8 cellular contexts compared by ENCODE assay signal in genomic region chr16:30091474-30092372, GRCh38. TPM values are rescaled to one million over a fixed set of nuclear protein-coding genes. Genes with fewer than 3 reads are reported as not detected.
DNase-seq lines count a peak whose midpoint lies in the region; ATAC-seq, FAIRE-seq and TF ChIP-seq lines count a peak whose summit lies in the region.

Gene TBX6 (minus strand): TSS chr16:30091924. CDS start chr16:30091193, 731 bp downstream.

- peak within 1 kb of the TSS; percentile 30; the same call in 1 of the 2 replicates for H2BK12ac ChIP-seq in H1 (ENCODE audit: low read depth, low read length)

- H3K18ac ChIP-seq in H1 (ENCODE audit: extremely low read depth, low read length): peak within 1 kb of the TSS; percentile 85

- no peak within 1 kb of the TSS for H2BK20ac ChIP-seq in H1 (ENCODE audit: low read length)

- H3K27ac ChIP-seq in H1 (ENCODE audit: low read depth, low read length) (peak within 1 kb of the TSS; percentile 24; the same call in 1 of the 2 replicates), mesodermal cell (ENCODE audit: low read depth, low read length, severe bottlenecking) (peak within 1 kb of the TSS; percentile 64)

- WGBS in H1 (ENCODE audit: extremely low coverage in 1 of 2, insufficient coverage in 1 of 2, insufficient read length in 1 of 2, insufficient replicate concordance in 2 of 2, low coverage in 1 of 2, low lambda C conversion rate in 2 of 2, missing lambda C conversion rate in 1 of 2), 2 experiments: 2% methylated on average over 76 of the region's 76 CpGs; no CpG with 5 or more reads in 1 of the 2 experiments
- 5 to 8% methylated on average over 69 of the region's 76 CpGs for WGBS in mesodermal cell (ENCODE audit: insufficient coverage in 2 of 2), 2 experiments

- H3K79me1 ChIP-seq in H1 (ENCODE audit: low read depth, low read length): peaks cover 3% of the 10 kb centered on the region; the same call in 1 of the 2 replicates

- H2AK5ac ChIP-seq in H1 (ENCODE audit: low read depth, low read length): 0 out of 2 replicates have a peak within 1 kb of the TSS, but pooled peaks have one; percentile 14

- H3K9ac ChIP-seq in H1 (replicated peaks in 1 of 4; ENCODE audit: extremely low read depth in 1 of 4, low read depth in 3 of 4, low read length in 3 of 4): peak within 1 kb of the TSS; percentile 18 to 65 (median 52); a peak in 4 of 7 replicates

- H3K4me3 Mint-ChIP-seq in activated CD8-positive, alpha-beta memory T cell treated with anti-CD3 and anti-CD28 coated beads, Interleukin-2, amount 10 ng/mL, durations not matched to agents 7 days and 5 days: peak within 1 kb of the TSS; percentile 84

- H3K4me2 ChIP-seq in H1 (ENCODE audit: insufficient read depth in 1 of 2, low read depth in 2 of 2, low read length in 2 of 2): peak within 1 kb of the TSS; percentile 71 to 92

- POLR2A ChIA-PET in H1 (lab: Charles Lee; ENCODE audit: partially characterized antibody): interaction anchor here (0.6 to 14.0 kb wide), 14 partner anchors 16 to 318 kb away, joined by 3 to 353 read pairs (median 4); partner anchors contain the start of genes ALDOA, GDPD3, KIF22 and PPP4C

- peak within 1 kb of the TSS; percentile 55 to 84 (median 66) for H3K4me3 ChIP-seq in H1 (ENCODE audit: extremely low read depth in 1 of 4, insufficient read depth in 2 of 4, low read depth in 3 of 4, low read length in 4 of 4)
- H3K4me3 ChIP-seq in mesodermal cell (ENCODE audit: extremely low read depth, insufficient read depth, low read length, poor library complexity, severe bottlenecking): peak within 1 kb of the TSS; percentile 42

- peak within 1 kb of the TSS; percentile 63 for H4K5ac ChIP-seq in H1 (ENCODE audit: insufficient read length, low read depth, low read length)

- DNase-seq in Caki2 (ENCODE audit: low read depth): peak; percentile 90
- DNase-seq in HT1080 (ENCODE audit: low read depth): peak; percentile 90
- peak; percentile 60 for DNase-seq in NK-92 (lab: John Stamatoyannopoulos, UW; ENCODE audit: unreplicated experiment)
- peak; percentile 97 for DNase-seq in activated CD8-positive, alpha-beta memory T cell treated with anti-CD3 and anti-CD28 coated beads, Interleukin-2, amount 10 ng/mL, durations not matched to agents 7 days and 5 days
- DNase-seq in H1 (ENCODE audit: low read depth in 1 of 2, low spot score in 2 of 2): peak; percentile 73 to 97
- DNase-seq in stimulated activated CD8-positive, alpha-beta memory T cell treated with anti-CD3 and anti-CD28 coated beads, Interleukin-15, amount 100 ng/mL, for 24 hours (ENCODE audit: low read depth): peak; percentile 82

- H3K23ac ChIP-seq in H1 (ENCODE audit: insufficient read length): no peak within 1 kb of the TSS

- H3K56ac ChIP-seq in H1 (replicated peaks; ENCODE audit: insufficient read length, low read depth, low read length): peak within 1 kb of the TSS; percentile 64

- H4K8ac ChIP-seq in H1 (ENCODE audit: extremely low read depth, insufficient read depth, low read length): peak within 1 kb of the TSS; percentile 81

- 0 out of 7 replicates have a peak, but pooled peaks cover 0 to 3% (median 0%) of the 10 kb centered on the region in 4 experiments for H3K27me3 ChIP-seq in H1 (replicated peaks in 1 of 4; ENCODE audit: control insufficient read depth in 3 of 4, extremely low read depth in 1 of 4, insufficient read depth in 3 of 4, low read length in 3 of 4)

- no peaks in the 10 kb centered on the region for H3K9me3 ChIP-seq in H1 (ENCODE audit: insufficient read depth in 2 of 2, low read depth in 1 of 2, low read length in 1 of 2)
- H3K9me3 ChIP-seq in mesodermal cell (ENCODE audit: control insufficient read depth, low read length): peaks cover 5% of the 10 kb centered on the region

- peaks cover 0 to 6% of the 10 kb centered on the region in 2 experiments; a peak in 1 of 4 replicates for H3K79me2 ChIP-seq in H1 (ENCODE audit: control insufficient read depth in 1 of 2, insufficient read depth in 2 of 2, low read length in 2 of 2)

- peak within 1 kb of the TSS; percentile 99 for H3K4ac ChIP-seq in H1 (replicated peaks; ENCODE audit: insufficient read length, low read depth, low read length)

- peaks cover 0 to 16% (median 10%) of the 10 kb centered on the region in 4 experiments; a peak in 6 of 7 replicates for H3K4me1 ChIP-seq in H1 (replicated peaks in 1 of 4; ENCODE audit: control insufficient read depth in 3 of 4, insufficient read depth in 4 of 4, low read length in 3 of 4)
- H3K4me1 ChIP-seq in mesodermal cell (ENCODE audit: control insufficient read depth, insufficient read depth, low read length, poor library complexity, severe bottlenecking): peaks cover 20% of the 10 kb centered on the region

- peaks cover 17% of the 10 kb centered on the region; the same call in 1 of the 2 replicates for H3K23me2 ChIP-seq in H1 (ENCODE audit: low read depth, low read length)

- peak within 1 kb of the TSS; percentile 95 for H4K91ac ChIP-seq in H1 (replicated peaks; ENCODE audit: insufficient read length, low read length)

- peaks cover 53% of the 10 kb centered on the region for H3K4me1 Mint-ChIP-seq in activated CD8-positive, alpha-beta memory T cell treated with anti-CD3 and anti-CD28 coated beads, Interleukin-2, amount 10 ng/mL, durations not matched to agents 7 days and 5 days

- peak within 1 kb of the TSS; percentile 96 for H3K27ac Mint-ChIP-seq in activated CD8-positive, alpha-beta memory T cell treated with anti-CD3 and anti-CD28 coated beads, Interleukin-2, amount 10 ng/mL, durations not matched to agents 7 days and 5 days

- H2AFZ ChIP-seq in H1 (ENCODE audit: low read length): peak within 1 kb of the TSS; percentile 91

- peak in 1 of 2 experiments; percentile 8; a peak in 1 of 3 replicates for TF ChIP-seq POLR2A in H1 (IDR thresholded peaks at IDR 0.05; ENCODE audit: control extremely low read depth in 1 of 2, low read depth in 2 of 2, low read length in 2 of 2)

- no peak for TF ChIP-seq EP300 in H1 (IDR thresholded peaks at IDR 0.05; ENCODE audit: borderline replicate concordance in 1 of 2, low read depth in 2 of 2, low read length in 2 of 2)

- peak; percentile 75 to 76 (median 76) for TF ChIP-seq CTCF in H1 (IDR thresholded peaks at IDR 0.05; ENCODE audit: control extremely low read depth in 1 of 3, insufficient read depth in 1 of 3, low read depth in 1 of 3, low read length in 3 of 3)

- peaks cover 0 to 2% of the 10 kb centered on the region in 2 experiments for H4K20me1 ChIP-seq in H1 (replicated peaks in 1 of 2; ENCODE audit: control insufficient read depth in 1 of 2, insufficient read depth in 2 of 2, low read length in 2 of 2)

- no peaks in the 10 kb centered on the region for H3K27me3 Mint-ChIP-seq in activated CD8-positive, alpha-beta memory T cell treated with anti-CD3 and anti-CD28 coated beads, Interleukin-2, amount 10 ng/mL, durations not matched to agents 7 days and 5 days

- TF ChIP-seq RAD21 in H1 (IDR thresholded peaks at IDR 0.05 in 1 of 2, conservative IDR thresholded peaks at IDR 0.05 in 1 of 2; ENCODE audit: low read depth in 2 of 2, low read length in 2 of 2): peak; percentile 60 to 70

- H3K9me3 Mint-ChIP-seq in activated CD8-positive, alpha-beta memory T cell treated with anti-CD3 and anti-CD28 coated beads, Interleukin-2, amount 10 ng/mL, durations not matched to agents 7 days and 5 days (ENCODE audit: low read depth): peaks cover under 1% of the 10 kb centered on the region

- no peak for FAIRE-seq in H1 (lab: Jason Lieb, UNC)

- peaks cover 19% of the 10 kb centered on the region for H3K36me3 Mint-ChIP-seq in activated CD8-positive, alpha-beta memory T cell treated with anti-CD3 and anti-CD28 coated beads, Interleukin-2, amount 10 ng/mL, durations not matched to agents 7 days and 5 days

- H2BK5ac ChIP-seq in H1 (ENCODE audit: low read depth, low read length): peak within 1 kb of the TSS; percentile 87; the same call in 1 of the 2 replicates

- peak within 1 kb of the TSS; percentile 69 for H2BK120ac ChIP-seq in H1 (replicated peaks; ENCODE audit: low read depth, low read length)

- in situ Hi-C loops in Caki2 (cut with HindIII; ENCODE audit: low pct_unique_long_range_greater_than_20kb, low sequenced_read_pairs): no loop called here

- 0 out of 2 replicates have a peak within 1 kb of the TSS, but pooled peaks have one; percentile 2 for H2BK15ac ChIP-seq in H1 (ENCODE audit: low read length)

- CTCF ChIA-PET in activated CD8-positive, alpha-beta memory T cell treated with anti-CD3 and anti-CD28 coated beads, Interleukin-2, amount 10 ng/mL, durations not matched to agents 7 days and 5 days (lab: Charles Lee): interaction anchor here (0.7 to 6.2 kb wide), 36 partner anchors 12 to 507 kb away, joined by 3 to 107 read pairs (median 5); partner anchors contain the start of genes ALDOA, CORO1A, DCTPP1 and GDPD3
- CTCF ChIA-PET in H1 (lab: Charles Lee; ENCODE audit: partially characterized antibody): interaction anchor here (0.6 to 7.7 kb wide), 30 partner anchors 11 to 687 kb away, joined by 3 to 90 read pairs (median 4); partner anchors contain the start of genes ALDOA, GDPD3, PPP4C and TLCD3B

- peak; percentile 48 for ATAC-seq in GM21360 (IDR thresholded peaks at IDR 0.05; ENCODE audit: unreplicated experiment)
- ATAC-seq in activated CD8-positive, alpha-beta memory T cell treated with anti-CD3 and anti-CD28 coated beads, Interleukin-2, amount 10 ng/mL, durations not matched to agents 7 days and 5 days: peak; percentile 86

- H3K36me3 ChIP-seq in H1 (ENCODE audit: control insufficient read depth in 2 of 4, insufficient read depth in 4 of 4, low read length in 3 of 4) (no peaks in the 10 kb centered on the region), mesodermal cell (ENCODE audit: control insufficient read depth, insufficient read depth, low read length) (peaks cover 18% of the 10 kb centered on the region)

- H3K14ac ChIP-seq in H1 (ENCODE audit: insufficient read length): no peak within 1 kb of the TSS

RNA-seq across cellular contexts. Expression of gene TBX6, which starts in this region (rescaled TPM):
- 0.24 TPM in 1 of 2 replicates, not detected in the other for total RNA-seq in Caki2 (2014; rRNA removed; shearing (Covaris generic); ENCODE audit: low replicate concordance)
- 0.59 and 0.90 TPM in 2 replicates for total RNA-seq in HT1080 (2014; rRNA removed; shearing (Covaris generic))
- 0.62 and 1.2 TPM in 2 replicates for polyA plus RNA-seq in HT1080 (2015; cell fraction: cytosol; rRNA removed)
- polyA plus RNA-seq in HT1080 (2015; cell fraction: nucleus; rRNA removed): 1.5 and 2.1 TPM in 2 replicates
- total RNA-seq in activated CD8-positive, alpha-beta memory T cell treated with anti-CD3 and anti-CD28 coated beads, Interleukin-2, amount 10 ng/mL, durations not matched to agents 7 days and 5 days: 1 to 10 TPM; 2.0 to 2.9 TPM
- 2.3 and 2.8 TPM in 2 replicates for total RNA-seq in H1 (2021; fragmentation: NEBNext Ultra II Directional; extraction: Animal tissue kit (Norgen Biotek cat#: 25700))
- 2.2 and 3.6 TPM in 2 replicates for polyA plus RNA-seq in H1 (2011; rRNA removed)
- 1.5 TPM for polyA plus RNA-seq in H1 (2011; cell fraction: cytosol; rRNA removed)
- polyA plus RNA-seq in H1 (2011; cell fraction: nucleus; rRNA removed): 4.9 TPM
- 2.1 to 4.8 TPM (median 3.4 TPM) in 4 replicates for polyA plus RNA-seq in H1 (2012, experiment 1 of 2)
- 3.3 TPM for polyA plus RNA-seq in H1 (2012, experiment 2 of 2)
- 2.4 TPM for polyA plus RNA-seq in H1 (2013, experiment 1 of 2)
- polyA plus RNA-seq in H1 (2013, experiment 2 of 2): 2.0 TPM
- 0.20 and 0.44 TPM in 2 replicates for polyA minus RNA-seq in H1 (2011; rRNA and poly(A)+ RNA removed)
- polyA minus RNA-seq in H1 (2011; cell fraction: cytosol; rRNA and poly(A)+ RNA removed): 1.6 TPM
- 1.8 TPM for polyA minus RNA-seq in H1 (2011; cell fraction: nucleus; rRNA and poly(A)+ RNA removed)
- polyA plus RNA-seq in mesodermal cell (2013, experiment 1 of 2): 2.5 TPM
- 2.2 TPM for polyA plus RNA-seq in mesodermal cell (2013, experiment 2 of 2)

Comparison
In these comparisons a context has a peak if more than half of its experiments do, and no peak if none do; other contexts are left out.
1. Peak in every context shown above with its lines: DNase-seq, ATAC-seq, H3K4me3 ChIP-seq and H3K27ac ChIP-seq.
2. Peak in DNase-seq in Caki2; RNA of the gene not detected or under 1 TPM.